Comparison of ENCODE assay signal across 17 cellular contexts in the genomic region with DNA sequence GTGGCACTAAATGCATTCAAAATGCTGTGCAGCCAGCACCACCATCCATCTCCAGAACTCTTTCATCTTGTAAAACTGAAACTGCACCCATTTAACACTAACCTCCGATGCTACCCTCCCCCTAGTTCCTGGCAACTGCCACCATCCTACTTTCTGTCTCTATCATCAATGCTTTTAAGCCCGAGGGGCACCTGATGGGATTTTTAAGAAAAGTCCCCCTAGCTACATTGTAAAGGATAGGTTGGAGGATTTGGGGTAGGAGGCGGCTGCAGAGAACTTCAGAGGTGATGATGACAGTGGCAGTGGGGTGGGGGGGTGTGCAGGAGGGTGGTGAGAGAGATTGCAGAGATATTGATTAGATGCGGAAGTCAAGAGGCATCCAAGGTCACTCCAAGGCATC. TPM values are rescaled to one million over a fixed set of nuclear protein-coding genes. Genes with fewer than 3 reads are reported as not detected.
DNase-seq lines count a peak whose midpoint lies in the region; ATAC-seq and TF ChIP-seq lines count a peak whose summit lies in the region.
"Had no signal": no experiment of that assay in that cellular context is flagged by ENCODE, and none has a peak within 500 bp of the region (broad histone marks: within the 10 kb centered on the region; RNA-seq: fewer than 3 reads in every experiment).

No MANE protein-coding gene starts in this region.

- no peaks in the 10 kb centered on the region for H3K27me3 ChIP-seq in KMS-11 (ENCODE audit: insufficient read depth, low read depth)
- no peaks in the 10 kb centered on the region for H3K27me3 ChIP-seq in lower lobe of right lung (ENCODE audit: low read depth)
- H3K27me3 ChIP-seq: MG63 had no signal

- intact Hi-C loops in activated T-helper 1 cell treated with anti-CD3 and anti-CD28 coated beads, Interleukin-12 subunit alpha, Interleukin-12 subunit beta, Interleukin-2, Interleukin-4 antibody, amounts not matched to agents 30 ng/mL and 10 ng/mL and 1 ng/mL, durations not matched to agents 14 hours and 24 hours and 36 hours (cut with micrococcal nuclease): loop anchor here (1.0 kb wide), 2 partner anchors 14 to 47 kb away; no protein-coding TSS in a partner anchor
- intact Hi-C loops in lower lobe of right lung (cut with DNase I): no loop called here

- TF ChIP-seq CTCF in KMS-11 (conservative IDR thresholded peaks at IDR 0.05; ENCODE audit: low read depth, low read length): no peak
- TF ChIP-seq CTCF in lower lobe of right lung (IDR thresholded peaks at IDR 0.05): no peak

- H3K4me1 ChIP-seq in KMS-11 (ENCODE audit: low read depth, poor library complexity, severe bottlenecking) (peaks cover 36% of the 10 kb centered on the region), lower lobe of right lung (peaks cover 23% of the 10 kb centered on the region)

- peaks cover 10% of the 10 kb centered on the region for H3K27me3 Mint-ChIP-seq in activated T-helper 1 cell treated with anti-CD3 and anti-CD28 coated beads, Interleukin-12 subunit alpha, Interleukin-12 subunit beta, Interleukin-2, Interleukin-4 antibody, amounts not matched to agents 30 ng/mL and 10 ng/mL and 1 ng/mL, durations not matched to agents 14 hours and 24 hours and 36 hours (ENCODE audit: insufficient read depth)
- H3K27me3 Mint-ChIP-seq: type B pancreatic cell had no signal

- H3K9ac ChIP-seq in KMS-11: no peak overlapping the region

- peaks cover 2% of the 10 kb centered on the region for H3K36me3 Mint-ChIP-seq in activated T-helper 1 cell treated with anti-CD3 and anti-CD28 coated beads, Interleukin-12 subunit alpha, Interleukin-12 subunit beta, Interleukin-2, Interleukin-4 antibody, amounts not matched to agents 30 ng/mL and 10 ng/mL and 1 ng/mL, durations not matched to agents 14 hours and 24 hours and 36 hours (ENCODE audit: low read depth)
- H3K36me3 Mint-ChIP-seq: type B pancreatic cell had no signal

- H3K27ac ChIP-seq in KMS-11: no peak overlapping the region; the same call in 1 of the 2 replicates
- H3K27ac ChIP-seq in lower lobe of right lung: no peak overlapping the region

- peak overlapping the region; percentile 21; the same call in 1 of the 2 replicates for H2AFZ ChIP-seq in KMS-11 (ENCODE audit: low read depth)

- H3K4me3 Mint-ChIP-seq in activated T-helper 1 cell treated with anti-CD3 and anti-CD28 coated beads, Interleukin-12 subunit alpha, Interleukin-12 subunit beta, Interleukin-2, Interleukin-4 antibody, amounts not matched to agents 30 ng/mL and 10 ng/mL and 1 ng/mL, durations not matched to agents 14 hours and 24 hours and 36 hours: peak overlapping the region; percentile 48
- H3K4me3 Mint-ChIP-seq: nephron progenitor cell, type B pancreatic cell had no signal

- H3K27ac Mint-ChIP-seq in activated T-helper 1 cell treated with anti-CD3 and anti-CD28 coated beads, Interleukin-12 subunit alpha, Interleukin-12 subunit beta, Interleukin-2, Interleukin-4 antibody, amounts not matched to agents 30 ng/mL and 10 ng/mL and 1 ng/mL, durations not matched to agents 14 hours and 24 hours and 36 hours: peak overlapping the region; percentile 59
- H3K27ac Mint-ChIP-seq: nephron progenitor cell, type B pancreatic cell had no signal

- H3K4me1 Mint-ChIP-seq in activated T-helper 1 cell treated with anti-CD3 and anti-CD28 coated beads, Interleukin-12 subunit alpha, Interleukin-12 subunit beta, Interleukin-2, Interleukin-4 antibody, amounts not matched to agents 30 ng/mL and 10 ng/mL and 1 ng/mL, durations not matched to agents 14 hours and 24 hours and 36 hours (ENCODE audit: low read depth): peaks cover 29% of the 10 kb centered on the region

- H4K20me1 ChIP-seq in KMS-11 (ENCODE audit: insufficient read depth): no peaks in the 10 kb centered on the region

- H3K4me3 ChIP-seq in KMS-11 (IDR thresholded peaks at IDR 0.05; ENCODE audit: insufficient read depth, low read depth, low read length): no peak overlapping the region
- H3K4me3 ChIP-seq in lower lobe of right lung: no peak overlapping the region
- H3K4me3 ChIP-seq: lung, MG63 had no signal

- H3K36me3 ChIP-seq in KMS-11 (ENCODE audit: insufficient read depth) (no peaks in the 10 kb centered on the region), lower lobe of right lung (no peaks in the 10 kb centered on the region)
- H3K36me3 ChIP-seq: MG63 had no signal

- H3K79me2 ChIP-seq in KMS-11 (ENCODE audit: insufficient read depth, low read depth): no peaks in the 10 kb centered on the region

- H3K4me2 ChIP-seq in KMS-11: peak overlapping the region; percentile 73

- peak; percentile 53 for DNase-seq in stimulated activated CD4-positive, alpha-beta T cell treated with anti-CD3 and anti-CD28 coated beads, Interleukin-1b, Interleukin-23, amount 100 ng/mL, for 48 hours
- DNase-seq in stimulated activated CD4-positive, alpha-beta T cell treated with anti-CD3 and anti-CD28 coated beads, Interleukin-12 subunit alpha, Interleukin-12 subunit beta, amount 100 ng/mL, for 4 hours: no peak
- DNase-seq in activated T-helper 1 cell treated with anti-CD3 and anti-CD28 coated beads, Interleukin-12 subunit alpha, Interleukin-12 subunit beta, Interleukin-2, Interleukin-4 antibody, amounts not matched to agents 30 ng/mL and 10 ng/mL and 1 ng/mL, durations not matched to agents 14 hours and 24 hours and 36 hours (ENCODE audit: low spot score): peak; percentile 34
- DNase-seq in anterior cingulate cortex (lab: John Stamatoyannopoulos, UW): no peak
- DNase-seq in lower lobe of right lung: no peak
- DNase-seq in UCSD-AML1 (lab: John Stamatoyannopoulos, UW; ENCODE audit: unreplicated experiment): no peak
- DNase-seq: DMS153, GOT3, MG63, NCI-H2081 treated with DMSO at 0.1 percent for 48 hours, NCI-H748 treated with DMSO at 0.1 percent for 48 hours, nephron progenitor cell, retina had no signal

- no peak for ATAC-seq in lower lobe of right lung
- ATAC-seq in HG03045 (IDR thresholded peaks at IDR 0.05; ENCODE audit: unreplicated experiment): no peak

- H3K9me3 ChIP-seq in lower lobe of right lung: no peaks in the 10 kb centered on the region
- H3K9me3 ChIP-seq: MG63 had no signal

- no peaks in the 10 kb centered on the region for H3K9me3 Mint-ChIP-seq in activated T-helper 1 cell treated with anti-CD3 and anti-CD28 coated beads, Interleukin-12 subunit alpha, Interleukin-12 subunit beta, Interleukin-2, Interleukin-4 antibody, amounts not matched to agents 30 ng/mL and 10 ng/mL and 1 ng/mL, durations not matched to agents 14 hours and 24 hours and 36 hours
- H3K9me3 Mint-ChIP-seq: nephron progenitor cell, type B pancreatic cell had no signal

RNA-seq across cellular contexts. Expression of a gene that starts 10.8 kb away (rescaled TPM):
- total RNA-seq in activated T-helper 1 cell treated with anti-CD3 and anti-CD28 coated beads, Interleukin-12 subunit alpha, Interleukin-12 subunit beta, Interleukin-2, Interleukin-4 antibody, amounts not matched to agents 30 ng/mL and 10 ng/mL and 1 ng/mL, durations not matched to agents 14 hours and 24 hours and 36 hours: 290 and 311 TPM in 2 replicates
- total RNA-seq in lower lobe of right lung: 175 TPM

Comparison
In these comparisons a context has a peak if more than half of its experiments do, and no peak if none do; other contexts are left out.
1. DNase-seq: peak in stimulated activated CD4-positive, alpha-beta T cell treated with anti-CD3 and anti-CD28 coated beads, Interleukin-1b, Interleukin-23, amount 100 ng/mL, for 48 hours (single experiment) and activated T-helper 1 cell treated with anti-CD3 and anti-CD28 coated beads, Interleukin-12 subunit alpha, Interleukin-12 subunit beta, Interleukin-2, Interleukin-4 antibody, amounts not matched to agents 30 ng/mL and 10 ng/mL and 1 ng/mL, durations not matched to agents 14 hours and 24 hours and 36 hours (single experiment); none in stimulated activated CD4-positive, alpha-beta T cell treated with anti-CD3 and anti-CD28 coated beads, Interleukin-12 subunit alpha, Interleukin-12 subunit beta, amount 100 ng/mL, for 4 hours (single experiment), anterior cingulate cortex (0 of 58), lower lobe of right lung (single experiment) and UCSD-AML1 (single experiment).